8 cellular contexts compared by ENCODE assay signal in the genomic region with DNA sequence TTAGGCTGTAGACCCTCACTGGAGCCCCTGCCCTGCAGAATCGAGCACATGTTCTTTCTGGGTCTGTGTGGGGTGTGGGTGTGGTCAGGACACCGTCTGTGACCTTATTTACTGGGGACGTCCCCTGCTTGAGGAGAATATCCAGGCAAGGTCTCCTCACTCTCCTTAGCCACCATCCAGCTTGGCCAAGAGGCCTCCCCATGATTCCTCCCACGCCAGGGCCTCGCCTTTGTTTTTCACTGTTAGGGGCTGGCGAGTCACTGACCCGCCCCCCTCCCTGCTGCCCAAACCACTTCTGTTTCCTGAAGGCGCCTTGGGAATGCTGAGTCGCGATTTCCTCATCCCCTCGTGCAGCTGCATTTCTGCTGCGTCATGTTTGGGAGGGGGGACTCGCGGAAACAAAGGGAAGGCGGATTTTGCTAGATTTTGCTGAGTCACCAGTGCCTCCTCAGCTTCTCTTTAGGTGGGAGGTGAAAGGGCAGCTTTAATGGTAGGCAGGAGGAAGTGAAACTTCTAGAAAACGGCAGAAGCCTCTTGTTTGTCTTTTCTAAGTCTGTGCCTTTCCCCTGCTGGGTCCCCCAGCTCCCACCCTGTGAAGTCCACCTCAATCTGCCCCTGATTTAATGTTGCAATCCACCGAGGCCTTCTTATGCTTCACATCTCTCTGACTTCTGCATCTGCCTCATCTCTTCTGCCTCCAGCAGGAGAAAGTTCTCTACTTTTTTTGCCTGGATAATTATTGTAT. TPM values are rescaled to one million over a fixed set of nuclear protein-coding genes. Genes with fewer than 3 reads are reported as not detected.
DNase-seq lines count a peak whose midpoint lies in the region; ATAC-seq and TF ChIP-seq lines count a peak whose summit lies in the region.

No MANE protein-coding gene starts in this region.

- TF ChIP-seq EP300 in tibial nerve (IDR thresholded peaks at IDR 0.05): peak; percentile 94 to 99

- ATAC-seq in GM18499 (IDR thresholded peaks at IDR 0.05; ENCODE audit: insufficient read depth, unreplicated experiment) (peak; percentile 46), HG03060 (IDR thresholded peaks at IDR 0.05; ENCODE audit: low read depth, unreplicated experiment) (peak; percentile 56)
- peak in 1 of 2 donors; percentile 20 for ATAC-seq in activated T-cell treated with anti-CD3 and anti-CD28 coated beads, Interleukin-2, amount 50 U/mL, for 72 hours (replicated peaks in 1 of 2)
- ATAC-seq in naive thymus-derived CD4-positive, alpha-beta T cell: peak; percentile 59

- POLR2A ChIA-PET in naive thymus-derived CD4-positive, alpha-beta T cell (lab: Charles Lee): no interaction called here

- H3K27me3 ChIP-seq in naive thymus-derived CD4-positive, alpha-beta T cell (ENCODE audit: control insufficient read depth in 2 of 2, insufficient read depth in 2 of 2, low read length in 2 of 2): peaks cover 0 to 6% of the 10 kb centered on the region in 2 donors
- no peaks in the 10 kb centered on the region for H3K27me3 ChIP-seq in tibial nerve

- peak overlapping the region; percentile 56 for H3K27ac Mint-ChIP-seq in activated T-cell treated with anti-CD3 and anti-CD28 coated beads, Interleukin-2, amount 50 U/mL, for 72 hours
- peak overlapping the region in 4 of 9 donors; percentile 10 to 68 (median 54) for H3K27ac Mint-ChIP-seq in naive thymus-derived CD4-positive, alpha-beta T cell

- intact Hi-C loops in naive thymus-derived CD4-positive, alpha-beta T cell (cut with micrococcal nuclease): no loop called here

- TF ChIP-seq POLR2A in tibial nerve (IDR thresholded peaks at IDR 0.05): peak in 1 of 2 donors; percentile 42

- CTCF ChIA-PET in naive thymus-derived CD4-positive, alpha-beta T cell (lab: Charles Lee): no interaction called here

- WGBS in tibial nerve, 2 donors: 2 to 3% methylated on average over 17 of the region's 17 CpGs

- H3K36me3 Mint-ChIP-seq in activated T-cell treated with anti-CD3 and anti-CD28 coated beads, Interleukin-2, amount 50 U/mL, for 72 hours (ENCODE audit: insufficient read depth in 2 of 2): no peaks in the 10 kb centered on the region
- no peaks in the 10 kb centered on the region for H3K36me3 Mint-ChIP-seq in naive thymus-derived CD4-positive, alpha-beta T cell

- TF ChIP-seq CTCF in AG09309 (IDR thresholded peaks at IDR 0.05; ENCODE audit: control insufficient read depth, insufficient read depth, low read depth, low read length, missing control alignments): no peak
- no peak for TF ChIP-seq CTCF in fibroblast of villous mesenchyme (IDR thresholded peaks at IDR 0.05; ENCODE audit: insufficient read depth, low read depth, low read length)
- TF ChIP-seq CTCF in tibial nerve (IDR thresholded peaks at IDR 0.05): no peak

- no peak overlapping the region for H3K27ac ChIP-seq in naive thymus-derived CD4-positive, alpha-beta T cell (ENCODE audit: low read depth, low read length)
- H3K27ac ChIP-seq in tibial nerve: peak overlapping the region; percentile 64 to 87 (median 76)

- peak overlapping the region; percentile 3 to 48 for H3K4me3 Mint-ChIP-seq in activated T-cell treated with anti-CD3 and anti-CD28 coated beads, Interleukin-2, amount 50 U/mL, for 72 hours
- H3K4me3 Mint-ChIP-seq in naive thymus-derived CD4-positive, alpha-beta T cell: peak overlapping the region in 1 of 10 donors; percentile 39

- peaks cover 20% of the 10 kb centered on the region for H3K4me1 Mint-ChIP-seq in activated T-cell treated with anti-CD3 and anti-CD28 coated beads, Interleukin-2, amount 50 U/mL, for 72 hours (ENCODE audit: low read depth)
- H3K4me1 Mint-ChIP-seq in naive thymus-derived CD4-positive, alpha-beta T cell: peaks cover 17 to 31% (median 27%) of the 10 kb centered on the region in 7 donors

- no peaks in the 10 kb centered on the region for H3K9me3 Mint-ChIP-seq in activated T-cell treated with anti-CD3 and anti-CD28 coated beads, Interleukin-2, amount 50 U/mL, for 72 hours
- H3K9me3 Mint-ChIP-seq in naive thymus-derived CD4-positive, alpha-beta T cell: peaks cover 0 to under 1% (median 0%) of the 10 kb centered on the region in 11 donors

- DNase-seq in AG09309 (ENCODE audit: low read depth) (peak; percentile 93), NCI-H510A treated with DMSO at 0.1 percent for 48 hours (lab: John Stamatoyannopoulos, UW) (peak; percentile 66), fibroblast of villous mesenchyme (ENCODE audit: low read depth) (peak; percentile 99), tibial nerve (ENCODE audit: low spot score in 2 of 2) (peak; percentile 94 to 98)
- DNase-seq in activated T-cell treated with anti-CD3 and anti-CD28 coated beads, Interleukin-2, amount 50 U/mL, for 72 hours: peak; percentile 18 to 22
- DNase-seq in naive thymus-derived CD4-positive, alpha-beta T cell: peak in 4 of 9 donors; percentile 13 to 34 (median 18)

- no peaks in the 10 kb centered on the region for H3K36me3 ChIP-seq in naive thymus-derived CD4-positive, alpha-beta T cell (ENCODE audit: control insufficient read depth in 2 of 3, insufficient read depth in 3 of 3, low read length in 3 of 3)
- no peaks in the 10 kb centered on the region for H3K36me3 ChIP-seq in tibial nerve

- H3K9me3 ChIP-seq in naive thymus-derived CD4-positive, alpha-beta T cell (ENCODE audit: control insufficient read depth in 2 of 3, low read length in 3 of 3): no peaks in the 10 kb centered on the region
- no peaks in the 10 kb centered on the region for H3K9me3 ChIP-seq in tibial nerve

- H3K4me1 ChIP-seq in naive thymus-derived CD4-positive, alpha-beta T cell (ENCODE audit: control insufficient read depth in 2 of 2, insufficient read depth in 2 of 2, low read length in 2 of 2): peaks cover 4 to 7% of the 10 kb centered on the region in 2 donors
- peaks cover 0 to 61% (median 30%) of the 10 kb centered on the region in 4 donors for H3K4me1 ChIP-seq in tibial nerve

- H3K27me3 Mint-ChIP-seq in activated T-cell treated with anti-CD3 and anti-CD28 coated beads, Interleukin-2, amount 50 U/mL, for 72 hours (ENCODE audit: low read depth): peaks cover 22% of the 10 kb centered on the region
- peaks cover 6 to 18% (median 6%) of the 10 kb centered on the region in 5 donors for H3K27me3 Mint-ChIP-seq in naive thymus-derived CD4-positive, alpha-beta T cell

- H3K4me3 ChIP-seq in AG09309 (ENCODE audit: control insufficient read depth, low read depth, low read length): no peak overlapping the region
- H3K4me3 ChIP-seq in fibroblast of villous mesenchyme (ENCODE audit: low read depth, low read length): no peak overlapping the region
- no peak overlapping the region for H3K4me3 ChIP-seq in naive thymus-derived CD4-positive, alpha-beta T cell (ENCODE audit: low read length)
- H3K4me3 ChIP-seq in tibial nerve: peak overlapping the region in 1 of 4 donors; percentile 12

RNA-seq across cellular contexts. Expression of a gene that starts 4.0 kb away (rescaled TPM):
- under 1 TPM; 0.34 to 0.76 TPM for total RNA-seq in activated T-cell treated with anti-CD3 and anti-CD28 coated beads, Interleukin-2, amount 50 U/mL, for 72 hours
- 24.2 and 28.0 TPM in 2 replicates for total RNA-seq in fibroblast of villous mesenchyme
- total RNA-seq in naive thymus-derived CD4-positive, alpha-beta T cell: 10 to 100 TPM in 1 of 5 experiments, 1 to 10 TPM in 3, under 1 TPM in 1; 0.92 to 54.0 (median 6.6) TPM
- under 1 TPM; 0.14 to 0.19 TPM for polyA plus RNA-seq in naive thymus-derived CD4-positive, alpha-beta T cell
- 10 to 100 TPM in 3 of 4 donors, 1 to 10 TPM in 1; 7.5 to 53.7 (median 19.0) TPM for total RNA-seq in tibial nerve

RNA-seq across cellular contexts. Expression of a gene that starts 23.0 kb away (rescaled TPM):
- 100 to 1,000 TPM; 290 to 370 TPM for total RNA-seq in activated T-cell treated with anti-CD3 and anti-CD28 coated beads, Interleukin-2, amount 50 U/mL, for 72 hours
- total RNA-seq in fibroblast of villous mesenchyme (30.6 and 31.5 TPM in 2 replicates), tibial nerve (10 to 100 TPM; 19.8 to 25.3 (median 22.4) TPM)
- 100 to 1,000 TPM in 1 of 5 experiments, 10 to 100 TPM in 4; 34.7 to 208 (median 50.7) TPM for total RNA-seq in naive thymus-derived CD4-positive, alpha-beta T cell
- 10 to 100 TPM; 19.7 to 26.4 TPM for polyA plus RNA-seq in naive thymus-derived CD4-positive, alpha-beta T cell
